ENCODE assay signal across 9 cellular contexts in the genomic region with DNA sequence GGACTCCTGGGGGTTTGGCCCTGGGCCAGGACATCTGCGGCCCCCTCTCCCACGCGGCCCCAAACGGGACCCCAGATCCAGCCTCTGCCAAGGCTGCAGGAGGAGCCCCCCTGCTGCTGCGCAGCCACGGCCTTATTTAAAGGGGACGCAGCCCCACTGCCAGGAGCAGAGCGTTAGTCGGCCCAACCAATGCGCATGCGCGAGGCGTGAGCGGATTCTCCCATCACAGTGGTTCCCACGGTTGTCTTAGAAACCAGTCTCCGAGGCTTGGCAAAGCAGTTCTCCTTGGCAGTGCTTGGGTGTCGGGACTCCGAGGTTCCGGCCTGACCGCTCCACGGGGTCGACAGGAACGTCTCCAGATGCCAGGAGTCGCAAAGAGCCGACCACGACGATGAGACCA.
DNase-seq lines count a peak whose midpoint lies in the region; ATAC-seq, FAIRE-seq and TF ChIP-seq lines count a peak whose summit lies in the region.
"Had no signal": no experiment of that assay in that cellular context is flagged by ENCODE, and none has a peak within 500 bp of the region (broad histone marks: within the 10 kb centered on the region; RNA-seq: fewer than 3 reads in every experiment).

No MANE protein-coding gene starts in this region.

- no peak overlapping the region for H3K27ac ChIP-seq in stomach smooth muscle (ENCODE audit: low read length)
- no peak overlapping the region for H3K27ac ChIP-seq in HepG2 (ENCODE audit: extremely low read length, insufficient read depth, low read length)
- H3K27ac ChIP-seq: KMS-11 had no signal

- no peak for TF ChIP-seq EP300 in HepG2 (IDR thresholded peaks at IDR 0.05; ENCODE audit: low read depth in 2 of 2, low read length in 2 of 2)
- no peak for TF ChIP-seq EP300 in HepG2 (CRISPR knock-in tag; IDR thresholded peaks at IDR 0.05; ENCODE audit: borderline replicate concordance)

- intact Hi-C loops in HepG2 (cut with micrococcal nuclease; ENCODE audit: unreplicated experiment): no loop called here

- no peak for TF ChIP-seq CTCF in HepG2 (CRISPR knock-in tag; IDR thresholded peaks at IDR 0.05)
- TF ChIP-seq CTCF in GM13977 (IDR thresholded peaks at IDR 0.05; ENCODE audit: extremely low read depth, insufficient read depth, missing control alignments): no peak

- H3K36me3 ChIP-seq in stomach smooth muscle (ENCODE audit: control insufficient read depth in 2 of 2, insufficient read depth in 2 of 2, low read length in 2 of 2) (no peaks in the 10 kb centered on the region), HepG2 (replicated peaks in 1 of 2; ENCODE audit: control insufficient read depth in 1 of 2, insufficient read depth in 2 of 2, low read length in 2 of 2) (no peaks in the 10 kb centered on the region)

- no peak overlapping the region for H2AFZ ChIP-seq in HepG2 (ENCODE audit: low read length)

- CTCF ChIA-PET in HepG2 (lab: Yijun Ruan, JAX; ENCODE audit: low intra/inter-chr PET ratio, low total read pairs): no interaction called here

- H4K20me1 ChIP-seq in HepG2 (ENCODE audit: insufficient read depth, low read length): no peaks in the 10 kb centered on the region

- H3K9me3 ChIP-seq in stomach smooth muscle (ENCODE audit: control insufficient read depth in 2 of 2, low read length in 2 of 2): no peaks in the 10 kb centered on the region
- no peaks in the 10 kb centered on the region for H3K9me3 ChIP-seq in HepG2 (ENCODE audit: low read length)

- peak overlapping the region; percentile 0 to 47 for H3K4me3 ChIP-seq in stomach smooth muscle (ENCODE audit: low read length in 2 of 2)
- H3K4me3 ChIP-seq in HepG2 (replicated peaks in 1 of 3; ENCODE audit: insufficient read depth in 1 of 3, low read depth in 2 of 3, low read length in 3 of 3): no peak overlapping the region

- no peaks in the 10 kb centered on the region for H3K9me3 Mint-ChIP-seq in activated naive CD4-positive, alpha-beta T cell treated with anti-CD3 and anti-CD28 coated beads, Interleukin-2, amount 50 U/mL, for 24 hours
- H3K9me3 Mint-ChIP-seq in memory B cell: no peaks in the 10 kb centered on the region

- peak; percentile 17 for DNase-seq in NCI-H526 treated with DMSO at 0.1 percent for 48 hours (lab: John Stamatoyannopoulos, UW)
- DNase-seq in memory B cell (ENCODE audit: low spot score in 2 of 2): peak in 1 of 2 donors; percentile 20
- DNase-seq in HepG2 (ENCODE audit: low spot score): no peak
- DNase-seq in GM13977 (ENCODE audit: low spot score): no peak
- no peak for DNase-seq in NOMO-1 treated with DMSO at 0.1 percent for 48 hours (lab: John Stamatoyannopoulos, UW; ENCODE audit: unreplicated experiment)

- no peak overlapping the region for H3K27ac Mint-ChIP-seq in activated naive CD4-positive, alpha-beta T cell treated with anti-CD3 and anti-CD28 coated beads, Interleukin-2, amount 50 U/mL, for 24 hours
- H3K27ac Mint-ChIP-seq in memory B cell: no peak overlapping the region

- WGBS in HepG2 (ENCODE audit: low lambda C conversion rate): 58% methylated on average over 21 of the region's 27 CpGs

- no TSS peak for BruUV-seq in HepG2 (replicated peaks; lab: Mats Ljungman, UMichigan)

- peak overlapping the region; percentile 79 for H3K4me3 Mint-ChIP-seq in activated naive CD4-positive, alpha-beta T cell treated with anti-CD3 and anti-CD28 coated beads, Interleukin-2, amount 50 U/mL, for 24 hours
- peak overlapping the region; percentile 43 for H3K4me3 Mint-ChIP-seq in memory B cell

- no peak overlapping the region for H3K4me2 ChIP-seq in HepG2 (ENCODE audit: low read depth, low read length)
- H3K4me2 ChIP-seq: KMS-11 had no signal

- no peak for TF ChIP-seq RAD21 in HepG2 (CRISPR knock-in tag; IDR thresholded peaks at IDR 0.05)

- H3K4me1 ChIP-seq in stomach smooth muscle (ENCODE audit: control insufficient read depth, insufficient read depth, low read length): no peaks in the 10 kb centered on the region
- H3K4me1 ChIP-seq in HepG2 (ENCODE audit: insufficient read depth, low read length): no peaks in the 10 kb centered on the region

- ATAC-seq in memory B cell (ENCODE audit: low read depth) (peak; percentile 44), HepG2 (no peak; the same call in 2 of the 3 replicates), GM18505 (IDR thresholded peaks at IDR 0.05; ENCODE audit: unreplicated experiment) (no peak)

- no peaks in the 10 kb centered on the region for H3K27me3 Mint-ChIP-seq in activated naive CD4-positive, alpha-beta T cell treated with anti-CD3 and anti-CD28 coated beads, Interleukin-2, amount 50 U/mL, for 24 hours
- H3K27me3 Mint-ChIP-seq in memory B cell: peaks cover 5% of the 10 kb centered on the region

- H3K27me3 ChIP-seq in stomach smooth muscle (ENCODE audit: control insufficient read depth in 1 of 2, insufficient read depth in 2 of 2, low read length in 2 of 2) (no peaks in the 10 kb centered on the region), HepG2 (ENCODE audit: control insufficient read depth in 1 of 2, insufficient read depth in 2 of 2, low read length in 2 of 2) (peaks cover 2 to 33% of the 10 kb centered on the region in 2 experiments; a peak in 3 of 5 replicates)

- no peaks in the 10 kb centered on the region for H3K79me2 ChIP-seq in HepG2 (ENCODE audit: insufficient read depth, low read length)

- TF ChIP-seq POLR2A in HepG2 (IDR thresholded peaks at IDR 0.05; ENCODE audit: insufficient read depth in 1 of 2, low read depth in 2 of 2, low read length in 2 of 2) (no peak), GM18505 (IDR thresholded peaks at IDR 0.05; ENCODE audit: borderline replicate concordance, extremely low read depth, insufficient read depth, insufficient read length) (no peak)

- in situ Hi-C loops in HepG2 (cut with HindIII; ENCODE audit: extremely low pct_ligation_motif_present, low pct_unique_long_range_greater_than_20kb) (no loop called here), GM13977 (cut with MboI; ENCODE audit: low pct_unique_long_range_greater_than_20kb, low sequenced_read_pairs, unreplicated experiment) (no loop called here)

- peaks cover 59% of the 10 kb centered on the region for H3K4me1 Mint-ChIP-seq in activated naive CD4-positive, alpha-beta T cell treated with anti-CD3 and anti-CD28 coated beads, Interleukin-2, amount 50 U/mL, for 24 hours
- H3K4me1 Mint-ChIP-seq in memory B cell: peaks cover 12% of the 10 kb centered on the region

- H3K9ac ChIP-seq in stomach smooth muscle (ENCODE audit: low read length in 2 of 2): no peak overlapping the region
- H3K9ac ChIP-seq in HepG2 (ENCODE audit: insufficient read depth, low read depth, low read length): no peak overlapping the region
- H3K9ac ChIP-seq: KMS-11 had no signal

- FAIRE-seq in HepG2 (lab: Jason Lieb, UNC): no peak

- no peaks in the 10 kb centered on the region for H3K36me3 Mint-ChIP-seq in activated naive CD4-positive, alpha-beta T cell treated with anti-CD3 and anti-CD28 coated beads, Interleukin-2, amount 50 U/mL, for 24 hours
- H3K36me3 Mint-ChIP-seq in memory B cell: peaks cover 2% of the 10 kb centered on the region

- POLR2A ChIA-PET in HepG2 (lab: Yijun Ruan, JAX): no interaction called here

TF ChIP-seq in HepG2, 621 proteins besides CTCF, POLR2A, EP300 and RAD21 (continues in another document):
- TF ChIP-seq SNRNP70 (IDR thresholded peaks at IDR 0.05; ENCODE audit: low read depth, low read length): no peak
- TF ChIP-seq FOXO4 (CRISPR knock-in tag; conservative IDR thresholded peaks at IDR 0.05): no peak
- TF ChIP-seq SMAD1 (CRISPR knock-in tag; IDR thresholded peaks at IDR 0.05; ENCODE audit: borderline replicate concordance, low read depth): no peak
- no peak for TF ChIP-seq ZNF24 (IDR thresholded peaks at IDR 0.05)
- TF ChIP-seq E2F5 (CRISPR knock-in tag; conservative IDR thresholded peaks at IDR 0.05): no peak
- TF ChIP-seq ZNF3 (CRISPR knock-in tag; IDR thresholded peaks at IDR 0.05): no peak
- no peak for TF ChIP-seq JUN (CRISPR knock-in tag; IDR thresholded peaks at IDR 0.05)
- TF ChIP-seq DR1 (CRISPR knock-in tag; IDR thresholded peaks at IDR 0.05): no peak
- no peak for TF ChIP-seq ZNF597 (CRISPR knock-in tag; IDR thresholded peaks at IDR 0.05)
- no peak for TF ChIP-seq CCDC6 (CRISPR knock-in tag; IDR thresholded peaks at IDR 0.05)
- TF ChIP-seq, protein P1, sequence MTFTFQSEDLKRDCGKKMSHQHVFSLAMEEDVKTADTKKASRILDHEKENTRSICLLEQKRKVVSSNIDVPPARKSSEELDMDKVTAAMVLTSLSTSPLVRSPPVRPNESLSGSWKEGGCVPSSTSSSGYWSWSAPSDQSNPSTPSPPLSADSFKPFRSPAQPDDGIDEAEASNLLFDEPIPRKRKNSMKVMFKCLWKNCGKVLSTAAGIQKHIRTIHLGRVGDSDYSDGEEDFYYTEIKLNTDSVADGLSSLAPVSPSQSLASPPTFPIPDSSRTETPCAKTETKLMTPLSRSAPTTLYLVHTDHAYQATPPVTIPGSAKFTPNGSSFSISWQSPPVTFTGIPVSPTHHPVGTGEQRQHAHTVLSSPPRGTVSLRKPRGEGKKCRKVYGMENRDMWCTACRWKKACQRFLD (CRISPR knock-in tag; IDR thresholded peaks at IDR 0.05; ENCODE audit: borderline replicate concordance): no peak

Comparison
In these comparisons a context has a peak if more than half of its experiments do, and no peak if none do; other contexts are left out.
1. H3K4me3 ChIP-seq: peak in stomach smooth muscle (2 of 2); none in HepG2 (0 of 3).